In the genomic region with DNA sequence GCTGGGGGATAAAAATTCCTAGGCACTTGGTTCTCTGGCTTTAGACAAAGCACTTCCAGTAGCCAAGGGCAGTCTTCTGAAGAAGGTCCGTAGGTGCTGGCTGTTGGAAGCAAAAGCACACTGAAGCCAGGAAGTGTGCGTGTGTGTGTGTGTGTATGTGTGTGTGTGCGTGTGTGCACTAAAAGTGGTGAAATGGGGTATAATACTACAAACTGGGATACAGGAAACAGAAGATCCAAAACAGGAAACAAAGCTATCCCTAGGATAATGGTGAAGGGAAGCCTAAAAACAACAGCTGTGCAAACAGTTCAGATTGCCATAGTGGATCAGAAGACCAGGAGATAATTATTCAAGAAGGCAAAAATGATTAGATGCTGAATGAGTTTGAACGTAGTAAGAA, we compare ENCODE assay signal across 19 cellular contexts.
"Had no signal": no experiment of that assay in that cellular context is flagged by ENCODE, and none has a peak within 500 bp of the region (broad histone marks: within the 10 kb centered on the region; RNA-seq: fewer than 3 reads in every experiment).

No MANE protein-coding gene starts in this region.

- FAIRE-seq: small intestine had no signal

- H3K36me3 Mint-ChIP-seq: activated naive CD4-positive, alpha-beta T cell treated with anti-CD3 and anti-CD28 coated beads, Interleukin-2, amount 50 U/mL, for 24 hours; natural killer cell treated with Interleukin-12 subunit alpha and Interleukin-12 subunit beta and Interleukin-15 and Interleukin-18, amount 100 ng/mL, for 72 hours had no signal

- H3K27ac Mint-ChIP-seq: activated CD4-positive, alpha-beta memory T cell treated with anti-CD3 and anti-CD28 coated beads, Interleukin-2, amount 10 ng/mL, durations not matched to agents 7 days and 5 days; activated naive CD4-positive, alpha-beta T cell treated with anti-CD3 and anti-CD28 coated beads, Interleukin-2, amount 50 U/mL, for 24 hours; activated T-cell treated with anti-CD3 and anti-CD28 coated beads, Interleukin-2, amount 50 U/mL, for 24 hours; natural killer cell treated with Interleukin-12 subunit alpha and Interleukin-12 subunit beta and Interleukin-15 and Interleukin-18, amount 100 ng/mL, for 72 hours; stimulated activated naive CD8-positive, alpha-beta T cell treated with anti-CD3 and anti-CD28 coated beads, Interleukin-15, Interleukin-2, amounts not matched to agents 100 ng/mL and 50 ng/mL, for 24 hours had no signal

- H3K4me1 ChIP-seq: adrenal gland, right atrium auricular region had no signal

- H3K4me3 ChIP-seq: adrenal gland, dorsolateral prefrontal cortex, right atrium auricular region, suprapubic skin had no signal

- H3K27me3 ChIP-seq: adrenal gland, dorsolateral prefrontal cortex, right atrium auricular region, suprapubic skin had no signal

- H3K36me3 ChIP-seq: adrenal gland, right atrium auricular region, suprapubic skin had no signal

- H3K4me1 Mint-ChIP-seq: activated naive CD4-positive, alpha-beta T cell treated with anti-CD3 and anti-CD28 coated beads, Interleukin-2, amount 50 U/mL, for 24 hours had no signal

- H3K27ac ChIP-seq: adrenal gland, dorsolateral prefrontal cortex, right atrium auricular region, suprapubic skin had no signal

- H3K9me3 Mint-ChIP-seq: activated CD4-positive, alpha-beta memory T cell treated with anti-CD3 and anti-CD28 coated beads, Interleukin-2, amount 10 ng/mL, durations not matched to agents 7 days and 5 days; activated naive CD4-positive, alpha-beta T cell treated with anti-CD3 and anti-CD28 coated beads, Interleukin-2, amount 50 U/mL, for 24 hours; activated T-cell treated with anti-CD3 and anti-CD28 coated beads, Interleukin-2, amount 50 U/mL, for 24 hours; natural killer cell treated with Interleukin-12 subunit alpha and Interleukin-12 subunit beta and Interleukin-15 and Interleukin-18, amount 100 ng/mL, for 72 hours; stimulated activated naive CD8-positive, alpha-beta T cell treated with anti-CD3 and anti-CD28 coated beads, Interleukin-15, Interleukin-2, amounts not matched to agents 100 ng/mL and 50 ng/mL, for 24 hours had no signal

- H3K4me3 Mint-ChIP-seq: activated CD4-positive, alpha-beta memory T cell treated with anti-CD3 and anti-CD28 coated beads, Interleukin-2, amount 10 ng/mL, durations not matched to agents 7 days and 5 days; activated naive CD4-positive, alpha-beta T cell treated with anti-CD3 and anti-CD28 coated beads, Interleukin-2, amount 50 U/mL, for 24 hours; activated T-cell treated with anti-CD3 and anti-CD28 coated beads, Interleukin-2, amount 50 U/mL, for 24 hours; natural killer cell treated with Interleukin-12 subunit alpha and Interleukin-12 subunit beta and Interleukin-15 and Interleukin-18, amount 100 ng/mL, for 72 hours; stimulated activated naive CD8-positive, alpha-beta T cell treated with anti-CD3 and anti-CD28 coated beads, Interleukin-15, Interleukin-2, amounts not matched to agents 100 ng/mL and 50 ng/mL, for 24 hours had no signal

- H3K9me3 ChIP-seq: adrenal gland, right atrium auricular region, suprapubic skin had no signal

- DNase-seq: activated CD4-positive, alpha-beta memory T cell treated with anti-CD3 and anti-CD28 coated beads, Interleukin-2, amount 10 ng/mL, durations not matched to agents 7 days and 5 days; activated CD4-positive, alpha-beta T cell treated with anti-CD3 and anti-CD28 coated beads for 4 hours; activated effector memory CD4-positive, alpha-beta T cell treated with Interleukin-2 at 50 U/mL for 16 hours; activated T-cell treated with anti-CD3 and anti-CD28 coated beads, Interleukin-2, amount 50 U/mL, for 24 hours; adrenal gland; dorsolateral prefrontal cortex; glutamatergic neuron; mesendoderm; nucleus accumbens; small intestine; stimulated activated CD4-positive, alpha-beta T cell treated with anti-CD3 and anti-CD28 coated beads, Interleukin-4, amount 100 ng/mL, for 4 hours; T-helper 2 cell; trophoblast cell had no signal

- ATAC-seq: esophagus mucosa; natural killer cell treated with Interleukin-12 subunit alpha and Interleukin-12 subunit beta and Interleukin-15 and Interleukin-18, amount 100 ng/mL, for 72 hours had no signal
